ENCODE assay signal across 19 cellular contexts in genomic region chr5:88842784-88843183, GRCh38. TPM values are rescaled to one million over a fixed set of nuclear protein-coding genes. Genes with fewer than 3 reads are reported as not detected.
DNase-seq lines count a peak whose midpoint lies in the region; ATAC-seq, FAIRE-seq and TF ChIP-seq lines count a peak whose summit lies in the region.
"Had no signal": no experiment of that assay in that cellular context is flagged by ENCODE, and none has a peak within 500 bp of the region (broad histone marks: within the 10 kb centered on the region; RNA-seq: fewer than 3 reads in every experiment).

No MANE protein-coding gene starts in this region.

- H3K79me2 ChIP-seq in Karpas-422 (ENCODE audit: low read length) (peaks cover 96% of the 10 kb centered on the region), GM12878 (ENCODE audit: control insufficient read depth, insufficient read depth, low read length) (peaks cover 92% of the 10 kb centered on the region), osteoblast (ENCODE audit: insufficient read depth, low read length) (no peaks in the 10 kb centered on the region)

- CTCF ChIA-PET in GM12878 (lab: Yijun Ruan, JAX) = interaction anchor here (0.6 to 1.8 kb wide), 3 partner anchors 13 to 48 kb away, joined by 3 to 12 read pairs (median 3); no protein-coding TSS in a partner anchor
- CTCF ChIA-PET in CD4-positive, alpha-beta T cell (lab: Charles Lee) = no interaction called here

- no peak overlapping the region; a peak in 1 of 20 replicates for H3K4me3 ChIP-seq in BLaER1 treated with 17β-estradiol and CSF1 and Interleukin-3, amounts not matched to agents 10 nM and 100 nM
- H3K4me3 ChIP-seq in Karpas-422 (ENCODE audit: low read length) = no peak overlapping the region
- H3K4me3 ChIP-seq in GM12878 = no peak overlapping the region
- no peak overlapping the region for H3K4me3 ChIP-seq in osteoblast (ENCODE audit: insufficient read depth, low read length)
- H3K4me3 ChIP-seq: Peyer's patch had no signal

- H3K27ac ChIP-seq in BLaER1 treated with 17β-estradiol and CSF1 and Interleukin-3, amounts not matched to agents 10 nM and 100 nM = peak overlapping the region in 10 of 11 experiments; percentile 1 to 38 (median 23); a peak in 10 of 22 replicates
- peak overlapping the region; percentile 65 for H3K27ac ChIP-seq in Karpas-422 (ENCODE audit: low read length)
- H3K27ac ChIP-seq in GM12878 (ENCODE audit: control insufficient read depth, insufficient read depth) = no peak overlapping the region
- no peak overlapping the region for H3K27ac ChIP-seq in osteoblast (ENCODE audit: low read depth, low read length)
- no peak overlapping the region for H3K27ac ChIP-seq in CD4-positive, alpha-beta T cell (ENCODE audit: low read depth, low read length)
- H3K27ac ChIP-seq: HL-60, Peyer's patch had no signal

- peaks cover 0 to 57% (median 0%) of the 10 kb centered on the region in 11 experiments; a peak in 6 of 22 replicates for H4K20me1 ChIP-seq in BLaER1 treated with 17β-estradiol and CSF1 and Interleukin-3, amounts not matched to agents 10 nM and 100 nM
- H4K20me1 ChIP-seq in Karpas-422 (ENCODE audit: insufficient read depth, low read depth, low read length) (no peaks in the 10 kb centered on the region), GM12878 (ENCODE audit: control insufficient read depth, insufficient read depth) (no peaks in the 10 kb centered on the region), osteoblast (ENCODE audit: insufficient read depth, low read length) (no peaks in the 10 kb centered on the region)

- no peak overlapping the region for H3K27ac Mint-ChIP-seq in CD4-positive, alpha-beta T cell

- H3K36me3 ChIP-seq in BLaER1 treated with 17β-estradiol and CSF1 and Interleukin-3, amounts not matched to agents 10 nM and 100 nM = peaks cover 0 to 81% (median 52%) of the 10 kb centered on the region in 11 experiments; a peak in 20 of 22 replicates
- H3K36me3 ChIP-seq in Karpas-422 (ENCODE audit: insufficient read depth, low read length) = no peaks in the 10 kb centered on the region
- H3K36me3 ChIP-seq in GM12878 (ENCODE audit: control insufficient read depth in 2 of 2, insufficient read depth in 2 of 2, low read length in 1 of 2) = peaks cover 0 to 24% of the 10 kb centered on the region in 2 experiments; a peak in 2 of 4 replicates
- H3K36me3 ChIP-seq in osteoblast (ENCODE audit: insufficient read depth, low read length) = no peaks in the 10 kb centered on the region
- H3K36me3 ChIP-seq: Peyer's patch had no signal

- peak overlapping the region; percentile 19 to 80 (median 48); a peak in 20 of 22 replicates for H3K4me2 ChIP-seq in BLaER1 treated with 17β-estradiol and CSF1 and Interleukin-3, amounts not matched to agents 10 nM and 100 nM
- H3K4me2 ChIP-seq in Karpas-422 (ENCODE audit: low read depth, low read length, poor library complexity, severe bottlenecking) = peak overlapping the region; percentile 53
- no peak overlapping the region for H3K4me2 ChIP-seq in GM12878 (ENCODE audit: control insufficient read depth, insufficient read depth)
- peak overlapping the region; percentile 40 for H3K4me2 ChIP-seq in osteoblast (ENCODE audit: insufficient read depth, low read length)

- TF ChIP-seq CTCF in GM12878 (IDR thresholded peaks at IDR 0.05 in 2 of 3, conservative IDR thresholded peaks at IDR 0.05 in 1 of 3; ENCODE audit: control insufficient read depth in 2 of 3, extremely low read depth in 1 of 3, insufficient read depth in 1 of 3, low read depth in 3 of 3, low read length in 3 of 3) = no peak
- TF ChIP-seq CTCF in osteoblast (IDR thresholded peaks at IDR 0.05; ENCODE audit: extremely low read depth, low read depth, low read length) = no peak
- TF ChIP-seq CTCF in CD4-positive, alpha-beta T cell (IDR thresholded peaks at IDR 0.05) = no peak

- H3K9me2 ChIP-seq in Karpas-422 (replicated peaks; ENCODE audit: insufficient read depth, low read length) = no peaks in the 10 kb centered on the region

- no peak for ATAC-seq in GM12878
- ATAC-seq in CD4-positive, alpha-beta T cell (ENCODE audit: poor library complexity) = no peak
- ATAC-seq: HCT116 had no signal

- DNase-seq in Karpas-422 (peak; percentile 67), GM12878 (ENCODE audit: low read depth, low spot score) (no peak), osteoblast (ENCODE audit: insufficient read length, low spot score, missing footprints) (no peak)
- no peak for DNase-seq in stimulated activated CD4-positive, alpha-beta T cell treated with anti-CD3 and anti-CD28 coated beads, Interleukin-4, amount 100 ng/mL, for 4 hours
- DNase-seq in CD4-positive, alpha-beta T cell = no peak
- DNase-seq in activated CD4-positive, CD25-positive, alpha-beta regulatory T cell (lab: John Stamatoyannopoulos, UW) = no peak
- no peak for DNase-seq in activated CD4-positive, alpha-beta T cell treated with anti-CD3 and anti-CD28 coated beads, Interleukin-2, amount 50 U/mL, for 48 hours
- DNase-seq: GF-D8, KBM-7, NCI-H1417, NCI-H1930, NCI-H2171, NCI-H446 treated with DMSO at 0.1 percent for 48 hours, NCI-H748 treated with DMSO at 0.1 percent for 48 hours, Peyer's patch, SIG-M5 had no signal

- in situ Hi-C loops in GM12878 (cut with MboI) = no loop called here

- H3K4me1 ChIP-seq in BLaER1 treated with 17β-estradiol and CSF1 and Interleukin-3, amounts not matched to agents 10 nM and 100 nM = peaks cover 46 to 100% (median 93%) of the 10 kb centered on the region in 10 experiments
- H3K4me1 ChIP-seq in Karpas-422 (ENCODE audit: low read length) = peaks cover 96% of the 10 kb centered on the region
- peaks cover 5% of the 10 kb centered on the region for H3K4me1 ChIP-seq in GM12878 (ENCODE audit: control insufficient read depth, insufficient read depth, low read length)
- H3K4me1 ChIP-seq in osteoblast (ENCODE audit: insufficient read depth, low read length) = peaks cover 5% of the 10 kb centered on the region

- no TSS peak for BruUV-seq in GM12878 (replicated peaks; lab: Mats Ljungman, UMichigan)

- no peak overlapping the region for H3K4me3 Mint-ChIP-seq in CD4-positive, alpha-beta T cell

- peaks cover 0 to 7% (median 0%) of the 10 kb centered on the region in 11 experiments; a peak in 2 of 22 replicates for H3K9me3 ChIP-seq in BLaER1 treated with 17β-estradiol and CSF1 and Interleukin-3, amounts not matched to agents 10 nM and 100 nM (replicated peaks in 1 of 11)
- H3K9me3 ChIP-seq in Karpas-422 (ENCODE audit: low read length) = no peaks in the 10 kb centered on the region
- H3K9me3 ChIP-seq in GM12878 (replicated peaks; ENCODE audit: control insufficient read depth, insufficient read depth, low read length) = peaks cover 5% of the 10 kb centered on the region
- no peaks in the 10 kb centered on the region for H3K9me3 ChIP-seq in osteoblast (ENCODE audit: low read depth, low read length)
- no peaks in the 10 kb centered on the region for H3K9me3 ChIP-seq in CD4-positive, alpha-beta T cell (ENCODE audit: control insufficient read depth, low read length)
- H3K9me3 ChIP-seq: Peyer's patch had no signal

- no peak for TF ChIP-seq POLR2A in GM12878 (IDR thresholded peaks at IDR 0.05; ENCODE audit: low read depth, low read length)

- H3K9me3 Mint-ChIP-seq in CD4-positive, alpha-beta T cell = no peaks in the 10 kb centered on the region

- no peak for TF ChIP-seq EP300 in GM12878 (IDR thresholded peaks at IDR 0.05; ENCODE audit: borderline replicate concordance in 1 of 2, control insufficient read depth in 1 of 2, low read depth in 2 of 2, low read length in 2 of 2)

- no peaks in the 10 kb centered on the region for H3K36me3 Mint-ChIP-seq in CD4-positive, alpha-beta T cell (ENCODE audit: low read depth)

- H3K9ac ChIP-seq in BLaER1 treated with 17β-estradiol and CSF1 and Interleukin-3, amounts not matched to agents 10 nM and 100 nM = peak overlapping the region in 1 of 11 experiments; percentile 38; a peak in 2 of 22 replicates
- H3K9ac ChIP-seq in Karpas-422 (ENCODE audit: low read length) (no peak overlapping the region), GM12878 (ENCODE audit: control insufficient read depth, insufficient read depth, low read length) (no peak overlapping the region)

- no peak for FAIRE-seq in GM12878 (lab: Jason Lieb, UNC)

- RAD21 ChIA-PET in GM12878 (lab: Charles Lee; ENCODE audit: unreplicated experiment) = interaction anchor here (0.9 to 1.2 kb wide), 6 partner anchors 9 to 39 kb away, joined by 3 to 4 read pairs (median 3); no protein-coding TSS in a partner anchor

- peaks cover 20% of the 10 kb centered on the region for H3K27me3 Mint-ChIP-seq in CD4-positive, alpha-beta T cell

- SMC1A ChIA-PET in GM12878 (lab: Charles Lee; ENCODE audit: uncharacterized antibody, unreplicated experiment) = interaction anchor here (0.7 to 1.7 kb wide), 9 partner anchors 9 to 887 kb away, joined by 3 to 6 read pairs (median 4); no protein-coding TSS in a partner anchor

- POLR2A ChIA-PET in GM12878 (lab: Charles Lee) = interaction anchor here (1.0 to 1.6 kb wide), 2 partner anchors 9 to 13 kb away, joined by 3 to 5 read pairs; no protein-coding TSS in a partner anchor
- POLR2A ChIA-PET in CD4-positive, alpha-beta T cell (lab: Charles Lee) = no interaction called here

- WGBS in GM12878 (ENCODE audit: insufficient coverage, insufficient replicate concordance, low lambda C conversion rate, missing lambda C conversion rate) = 64% methylated on average over 4 of the region's 4 CpGs

- H2AFZ ChIP-seq in Karpas-422 (ENCODE audit: low read length) (no peak overlapping the region), GM12878 (ENCODE audit: control insufficient read depth, low read depth, low read length) (no peak overlapping the region), osteoblast (ENCODE audit: low read length) (no peak overlapping the region)

- no peaks in the 10 kb centered on the region for H3K27me3 ChIP-seq in BLaER1 treated with 17β-estradiol and CSF1 and Interleukin-3, amounts not matched to agents 10 nM and 100 nM
- H3K27me3 ChIP-seq in Karpas-422 (ENCODE audit: low read length) (no peaks in the 10 kb centered on the region), GM12878 (replicated peaks in 1 of 2; ENCODE audit: control insufficient read depth in 2 of 2, insufficient read depth in 2 of 2, low read length in 1 of 2) (no peaks in the 10 kb centered on the region), osteoblast (ENCODE audit: insufficient read depth, low read length) (no peaks in the 10 kb centered on the region)
- H3K27me3 ChIP-seq in CD4-positive, alpha-beta T cell (ENCODE audit: control insufficient read depth, insufficient read depth, low read length) = no peaks in the 10 kb centered on the region
- H3K27me3 ChIP-seq: Peyer's patch had no signal

- intact Hi-C loops in GM12878 (cut with micrococcal nuclease; ENCODE audit: unreplicated experiment) = no loop called here
- intact Hi-C loops in CD4-positive, alpha-beta T cell (cut with DNase I, micrococcal nuclease) = no loop called here

- TF ChIP-seq RAD21 in GM12878 (IDR thresholded peaks at IDR 0.05; ENCODE audit: insufficient read depth, low read depth, low read length) = no peak

- H3K4me1 Mint-ChIP-seq in CD4-positive, alpha-beta T cell (ENCODE audit: low read depth) = no peaks in the 10 kb centered on the region

RNA-seq across cellular contexts. Expression of gene MEF2C, which starts 40.2 kb away (rescaled TPM):
- 105 and 171 TPM in 2 replicates for total RNA-seq in Karpas-422 (2014; rRNA removed; shearing (Covaris generic); ENCODE audit: low replicate concordance)
- total RNA-seq in GM12878 (2013; cell fraction: nucleolus; rRNA removed) = 839 and 919 TPM in 2 replicates
- total RNA-seq in GM12878 (2014; rRNA removed) (175 and 219 TPM in 2 replicates), GM12878 (2014; rRNA removed; fragmentation: Illumina TruSeq; extraction: Trizol) (220 and 236 TPM in 2 replicates), GM12878 (2021) (207 and 225 TPM in 2 replicates), osteoblast (9.4 and 13.4 TPM in 2 replicates)
- polyA plus RNA-seq in GM12878 (2011; ENCODE audit: low read depth) = 89.3 TPM
- polyA plus RNA-seq in GM12878 (2011; rRNA removed) (105 and 125 TPM in 2 replicates), GM12878 (2014; fragmentation: Illumina TruSeq; extraction: Trizol) (209 and 260 TPM in 2 replicates), GM12878 (2014; fragmentation: Nextera tagmentation; extraction: Ambion mirVana) (100 to 1,000 TPM; 143 to 147 TPM), GM12878 (2014; rRNA removed) (99.5 and 104 TPM in 2 replicates), GM12878 (2016; fragmentation: Nextera tagmentation; extraction: Ambion mirVana) (100 to 1,000 TPM; 186 to 199 TPM)
- polyA plus RNA-seq in GM12878 (2011; cell fraction: cytosol; rRNA removed) = 139 and 145 TPM in 2 replicates
- 105 and 117 TPM in 2 replicates for polyA plus RNA-seq in GM12878 (2011; cell fraction: nucleus; rRNA removed)
- polyA plus RNA-seq in GM12878 (2012) = 115 and 139 TPM in 2 replicates
- 323 and 371 TPM in 2 replicates for polyA minus RNA-seq in GM12878 (2011; rRNA and poly(A)+ RNA removed)
- 81.9 and 107 TPM in 2 replicates for polyA minus RNA-seq in GM12878 (2011; cell fraction: cytosol; rRNA and poly(A)+ RNA removed)
- 194 and 315 TPM in 2 replicates for polyA minus RNA-seq in GM12878 (2011; cell fraction: nucleus; rRNA and poly(A)+ RNA removed)
- under 1 TPM; 0.60 to 0.87 TPM for total RNA-seq in CD4-positive, alpha-beta T cell

Comparison
In these comparisons a context has a peak if more than half of its experiments do, and no peak if none do; other contexts are left out.
1. H3K27ac ChIP-seq: peak in BLaER1 treated with 17β-estradiol and CSF1 and Interleukin-3, amounts not matched to agents 10 nM and 100 nM (10 of 11) and Karpas-422 (single experiment); none in GM12878 (single experiment), osteoblast (single experiment) and CD4-positive, alpha-beta T cell (single experiment).